ENCODE assay signal across 8 cellular contexts in genomic region chr1:67684526-67685066, GRCh38. TPM values are rescaled to one million over a fixed set of nuclear protein-coding genes. Genes with fewer than 3 reads are reported as not detected.
A peak's percentile ranks its signal among the peaks of the same experiment; 100 is the strongest.
DNase-seq lines count a peak whose midpoint lies in the region; ATAC-seq and TF ChIP-seq lines count a peak whose summit lies in the region.

No MANE protein-coding gene starts in this region.

- H3K27ac ChIP-seq in BLaER1 (no peak overlapping the region), dorsolateral prefrontal cortex (peak overlapping the region in 57 of 59 donors; percentile 6 to 96 (median 83))

- H3K4me2 ChIP-seq in BLaER1 (peak overlapping the region; percentile 70), Loucy (ENCODE audit: low read depth, low read length, poor library complexity, severe bottlenecking) (peak overlapping the region; percentile 86)

- H3K36me3 Mint-ChIP-seq in neural crest cell (ENCODE audit: low read depth), result peaks cover 10% of the 10 kb centered on the region

- H3K4me3 ChIP-seq in BLaER1 (peak overlapping the region; percentile 99), Loucy (ENCODE audit: low read length, poor library complexity, severe bottlenecking) (peak overlapping the region; percentile 71), dorsolateral prefrontal cortex (peak overlapping the region; percentile 50 to 99 (median 83))

- H3K36me3 ChIP-seq in BLaER1 (peaks cover 25% of the 10 kb centered on the region), Loucy (ENCODE audit: insufficient read depth, low read length) (peaks cover 4% of the 10 kb centered on the region)

- no peak for DNase-seq in dorsolateral prefrontal cortex
- no peak for DNase-seq in neural crest cell (ENCODE audit: low read depth, low spot score)
- DNase-seq in GM19240 (ENCODE audit: insufficient read length, low spot score), result no peak
- no peak for DNase-seq in dermis blood vessel endothelial cell
- no peak for DNase-seq in NCI-H1105 (lab: John Stamatoyannopoulos, UW)

- H3K9ac ChIP-seq in BLaER1 (no peak overlapping the region), Loucy (ENCODE audit: low read depth, low read length, poor library complexity, severe bottlenecking) (peak overlapping the region; percentile 66)

- H3F3A ChIP-seq in Loucy (ENCODE audit: low read depth), result peaks cover 9% of the 10 kb centered on the region; the same call in 1 of the 2 replicates

- peaks cover 25% of the 10 kb centered on the region for H3K4me1 Mint-ChIP-seq in neural crest cell

- H2AFZ ChIP-seq in Loucy (ENCODE audit: low read length), result peak overlapping the region; percentile 92

- H3K79me2 ChIP-seq in Loucy (ENCODE audit: insufficient read depth, low read length), result peaks cover 27% of the 10 kb centered on the region

- no peaks in the 10 kb centered on the region for H3K9me2 ChIP-seq in Loucy (replicated peaks; ENCODE audit: low read depth, low read length)

- H4K20me1 ChIP-seq in BLaER1 (peaks cover 43% of the 10 kb centered on the region), Loucy (ENCODE audit: insufficient read depth, low read length, poor library complexity, severe bottlenecking) (peaks cover 17% of the 10 kb centered on the region)

- H3K4me3 Mint-ChIP-seq in neural crest cell, result peak overlapping the region; percentile 99

- H3K9me3 ChIP-seq in BLaER1, result no peaks in the 10 kb centered on the region
- no peaks in the 10 kb centered on the region for H3K9me3 ChIP-seq in Loucy (ENCODE audit: insufficient read depth, low read depth, low read length)

- no peaks in the 10 kb centered on the region for H3K27me3 ChIP-seq in BLaER1
- peaks cover 11% of the 10 kb centered on the region for H3K27me3 ChIP-seq in Loucy (ENCODE audit: insufficient read depth, low read length, poor library complexity, severe bottlenecking)
- no peaks in the 10 kb centered on the region for H3K27me3 ChIP-seq in dorsolateral prefrontal cortex

- H3K9me3 Mint-ChIP-seq in neural crest cell, result no peaks in the 10 kb centered on the region

- no peak for ATAC-seq in HG03097 (IDR thresholded peaks at IDR 0.05; ENCODE audit: low FRiP score, unreplicated experiment)

- intact Hi-C loops in dorsolateral prefrontal cortex (cut with DNase I), result loop anchor here (2.0 to 10.0 kb wide), 7 partner anchors 73 to 418 kb away; partner anchors contain the start of gene SERBP1 (in 1 of the 2)

- TF ChIP-seq CTCF in Loucy (conservative IDR thresholded peaks at IDR 0.05; ENCODE audit: low read length) (no peak), dorsolateral prefrontal cortex (IDR thresholded peaks at IDR 0.05 in 54 of 56, conservative IDR thresholded peaks at IDR 0.05 in 2 of 56; ENCODE audit: low read depth in 1 of 56, partially characterized antibody in 56 of 56) (no peak), neural crest cell (conservative IDR thresholded peaks at IDR 0.05) (no peak)

- H3K27me3 Mint-ChIP-seq in neural crest cell (ENCODE audit: low read depth), result no peaks in the 10 kb centered on the region

- H3K27ac Mint-ChIP-seq in neural crest cell (ENCODE audit: unreplicated experiment), result no peak overlapping the region

- H3K4me1 ChIP-seq in BLaER1, result peaks cover 29% of the 10 kb centered on the region
- peaks cover 36% of the 10 kb centered on the region for H3K4me1 ChIP-seq in Loucy (ENCODE audit: insufficient read depth, low read length, poor library complexity, severe bottlenecking)

RNA-seq across cellular contexts. Expression of gene GADD45A, which starts 0.4 kb away (rescaled TPM):
- total RNA-seq in dorsolateral prefrontal cortex (100 to 1,000 TPM in 5 of 120 experiments, 10 to 100 TPM in 115; 14.8 to 161 (median 25.8) TPM), neural crest cell (16.1 and 17.8 TPM in 2 replicates), dermis blood vessel endothelial cell (27.2 and 34.9 TPM in 2 replicates)
